ENCODE assay signal across 24 cellular contexts in genomic region chr12:113388351-113388750, GRCh38. TPM values are rescaled to one million over a fixed set of nuclear protein-coding genes. Genes with fewer than 3 reads are reported as not detected.
DNase-seq lines count a peak whose midpoint lies in the region; ATAC-seq, FAIRE-seq and TF ChIP-seq lines count a peak whose summit lies in the region.
"Had no signal": no experiment of that assay in that cellular context is flagged by ENCODE, and none has a peak within 500 bp of the region (broad histone marks: within the 10 kb centered on the region; RNA-seq: fewer than 3 reads in every experiment).

No MANE protein-coding gene starts in this region.

- no peak overlapping the region for H2BK5ac ChIP-seq in trophoblast cell (ENCODE audit: low read depth, low read length, poor library complexity)

- H3K36me3 ChIP-seq in K562 (ENCODE audit: control insufficient read depth, insufficient read depth, low read length) = peaks cover 50% of the 10 kb centered on the region; the same call in 2 of the 3 replicates
- H3K36me3 ChIP-seq in trophoblast cell (ENCODE audit: control insufficient read depth in 1 of 2, insufficient read depth in 2 of 2, low read length in 2 of 2) = peaks cover 16 to 31% of the 10 kb centered on the region in 2 experiments

- H2AFZ ChIP-seq in K562 (ENCODE audit: low read depth, low read length) (no peak overlapping the region), trophoblast cell (ENCODE audit: insufficient read depth, low read length, poor library complexity) (no peak overlapping the region)

- H3K14ac ChIP-seq in trophoblast cell (ENCODE audit: low read length) = no peak overlapping the region

- H3K79me2 ChIP-seq in K562 (ENCODE audit: control insufficient read depth, insufficient read depth, low read length) (no peaks in the 10 kb centered on the region), trophoblast cell (ENCODE audit: control insufficient read depth, insufficient read depth, low read length, poor library complexity) (no peaks in the 10 kb centered on the region)

- intact Hi-C loops in K562 (cut with micrococcal nuclease) = no loop called here

- DNase-seq in AG20443 (ENCODE audit: low spot score) = peak; percentile 9
- DNase-seq in GM10248 (ENCODE audit: extremely low spot score) = peak; percentile 13
- no peak for DNase-seq in K562 (ENCODE audit: extremely low read depth in 1 of 4, low spot score in 3 of 4)
- DNase-seq in trophoblast cell = no peak
- DNase-seq in DMS53 (lab: John Stamatoyannopoulos, UW) = no peak
- DNase-seq: 8988T; ACHN; C1 segment of cervical spinal cord; Calu3; CD4-positive, alpha-beta memory T cell; COR-L47; DMS153; DMS79; EL; GDM1; GOT3; HCEC 1CT had no signal

- no peak overlapping the region for H4K8ac ChIP-seq in trophoblast cell (ENCODE audit: low read depth, low read length)

- no peak for TF ChIP-seq EP300 in K562 (IDR thresholded peaks at IDR 0.05; ENCODE audit: low read length)

- CTCF ChIA-PET in GM10248 (lab: Yijun Ruan, JAX) = no interaction called here
- CTCF ChIA-PET in K562 (lab: Yijun Ruan, JAX; ENCODE audit: low intra/inter-chr PET ratio) = no interaction called here

- H3K9ac ChIP-seq in K562 (ENCODE audit: insufficient read depth in 1 of 2, low read depth in 2 of 2, low read length in 2 of 2) (no peak overlapping the region), trophoblast cell (ENCODE audit: low read length) (no peak overlapping the region)

- TF ChIP-seq CTCF in GM10248 (IDR thresholded peaks at IDR 0.05; ENCODE audit: control extremely low read depth, extremely low read depth, low read depth, missing control alignments) = no peak
- no peak for TF ChIP-seq CTCF in K562 (IDR thresholded peaks at IDR 0.05 in 2 of 3, conservative IDR thresholded peaks at IDR 0.05 in 1 of 3; ENCODE audit: insufficient read depth in 2 of 3, low read depth in 1 of 3, low read length in 3 of 3)

- H3K23ac ChIP-seq in trophoblast cell (ENCODE audit: low read length) = no peak overlapping the region

- WGBS in K562 (ENCODE audit: insufficient coverage, low coverage, missing lambda C conversion rate) = 88% methylated on average over 14 of the region's 14 CpGs
- WGBS in trophoblast cell (ENCODE audit: extremely low coverage, insufficient coverage, insufficient read length) = no CpG with 5 or more reads among the region's 14 CpGs

- ATAC-seq in K562 = no peak
- ATAC-seq in GM18519 (IDR thresholded peaks at IDR 0.05; ENCODE audit: low FRiP score, unreplicated experiment) = no peak
- ATAC-seq in GM21423 (IDR thresholded peaks at IDR 0.05; ENCODE audit: unreplicated experiment) = no peak
- ATAC-seq: A549 had no signal

- no peak overlapping the region for H2AK5ac ChIP-seq in trophoblast cell (ENCODE audit: low read length)

- H3K9me1 ChIP-seq in K562 (ENCODE audit: control insufficient read depth, insufficient read depth, low read length) = no peaks in the 10 kb centered on the region

- H3K9me3 ChIP-seq in K562 (replicated peaks; ENCODE audit: control insufficient read depth, insufficient read depth, low read depth, low read length) = no peaks in the 10 kb centered on the region
- H3K9me3 ChIP-seq in trophoblast cell (ENCODE audit: insufficient read depth, low read depth, low read length) = peaks cover 4% of the 10 kb centered on the region
- H3K9me3 ChIP-seq: A549 had no signal

- no peak for TF ChIP-seq RAD21 in K562 (CRISPR knock-in tag; conservative IDR thresholded peaks at IDR 0.05 in 1 of 2, IDR thresholded peaks at IDR 0.05 in 1 of 2)

- no peak for FAIRE-seq in K562 (lab: Jason Lieb, UNC)
- FAIRE-seq: A549, GM12891, GM19239, H54 had no signal

- peaks cover 0 to 9% of the 10 kb centered on the region in 2 experiments; a peak in 1 of 5 replicates for H3K4me1 ChIP-seq in K562 (replicated peaks in 1 of 2; ENCODE audit: control insufficient read depth in 2 of 2, insufficient read depth in 2 of 2, low read length in 2 of 2)
- no peaks in the 10 kb centered on the region for H3K4me1 ChIP-seq in trophoblast cell (ENCODE audit: control insufficient read depth in 1 of 2, insufficient read depth in 2 of 2, low read length in 2 of 2)
- H3K4me1 ChIP-seq: A549 had no signal

- H3K4me2 ChIP-seq in K562 (ENCODE audit: insufficient read depth, low read length) = no peak overlapping the region
- no peak overlapping the region for H3K4me2 ChIP-seq in trophoblast cell (ENCODE audit: low read length)
- H3K4me2 ChIP-seq: A549 had no signal

- H4K91ac ChIP-seq in trophoblast cell (ENCODE audit: low read depth, low read length) = no peak overlapping the region

- H3K27me3 ChIP-seq in K562 (ENCODE audit: control insufficient read depth in 2 of 2, insufficient read depth in 2 of 2, low read length in 2 of 2) (no peaks in the 10 kb centered on the region), trophoblast cell (ENCODE audit: insufficient read depth, low read length) (no peaks in the 10 kb centered on the region)

- no peak for TF ChIP-seq POLR2A in K562 (conservative IDR thresholded peaks at IDR 0.05)

- BruUV-seq in K562 (replicated peaks; lab: Mats Ljungman, UMichigan) = no TSS peak

- H2BK120ac ChIP-seq in trophoblast cell (ENCODE audit: insufficient read depth, low read length, poor library complexity) = no peak overlapping the region

- H3K18ac ChIP-seq in trophoblast cell (ENCODE audit: low read length) = no peak overlapping the region

- H3K27ac ChIP-seq in K562 (ENCODE audit: extremely low read depth, low read depth, low read length) (no peak overlapping the region), trophoblast cell (ENCODE audit: low read depth, low read length) (no peak overlapping the region)
- H3K27ac ChIP-seq: A549 had no signal

- in situ Hi-C loops in K562 (cut with MboI) = no loop called here

- H2BK12ac ChIP-seq in trophoblast cell (ENCODE audit: low read length) = no peak overlapping the region

- POLR2A ChIA-PET in GM10248 (lab: Yijun Ruan, JAX) (no interaction called here), K562 (lab: Yijun Ruan, JAX) (no interaction called here)

- H3K4ac ChIP-seq in trophoblast cell (ENCODE audit: low read depth, low read length) = no peak overlapping the region

- H4K12ac ChIP-seq in trophoblast cell (ENCODE audit: low read depth, low read length) = peak overlapping the region; percentile 23

- H3K4me3 ChIP-seq in K562 (no peak overlapping the region), trophoblast cell (ENCODE audit: low read depth, low read length) (no peak overlapping the region)
- H3K4me3 ChIP-seq: A549 had no signal

- H4K20me1 ChIP-seq in K562 (replicated peaks; ENCODE audit: control insufficient read depth, insufficient read depth, low read length) = no peaks in the 10 kb centered on the region

- no peaks in the 10 kb centered on the region for H3K79me1 ChIP-seq in trophoblast cell (ENCODE audit: low read length)

RNA-seq across cellular contexts. Expression of gene SDS, which starts 15.3 kb away (rescaled TPM):
- not detected in 2 replicates for total RNA-seq in K562 (2011; cell fraction: chromatin; rRNA removed; ENCODE audit: low replicate concordance)
- not detected in 2 replicates for total RNA-seq in K562 (2011; cell fraction: nucleolus; rRNA removed)
- not detected in 2 replicates for total RNA-seq in K562 (2011; cell fraction: nucleoplasm; rRNA removed)
- 0.24 TPM in 1 of 2 replicates, not detected in the other for total RNA-seq in K562 (2014; rRNA removed)
- total RNA-seq in K562 (2014; rRNA removed; fragmentation: Illumina TruSeq; extraction: Trizol) = 0.07 TPM in 1 of 2 replicates, not detected in the other
- 0.60 and 1.1 TPM in 2 replicates for total RNA-seq in K562 (2015; rRNA removed; fragmentation: Illumina TruSeq; extraction: Trizol)
- total RNA-seq in K562 (2021) = 0.18 and 0.22 TPM in 2 replicates
- 0.07 TPM in 1 of 2 replicates, not detected in the other for polyA plus RNA-seq in K562 (2011; rRNA removed)
- 0.10 TPM in 1 of 2 replicates, not detected in the other for polyA plus RNA-seq in K562 (2011; cell fraction: cytosol; rRNA removed)
- polyA plus RNA-seq in K562 (2011; cell fraction: nucleus; rRNA removed) = 0.48 TPM in 1 of 2 replicates, not detected in the other
- polyA plus RNA-seq in K562 (2012) = 0.22 and 0.34 TPM in 2 replicates
- polyA plus RNA-seq in K562 (2014; fragmentation: Illumina TruSeq; extraction: Trizol) = 0.09 and 0.10 TPM in 2 replicates
- polyA plus RNA-seq in K562 (2014; fragmentation: Nextera tagmentation; extraction: Ambion mirVana) = under 1 TPM; 0.07 to 0.23 TPM
- polyA plus RNA-seq in K562 (2014; rRNA removed) = 0.15 and 0.30 TPM in 2 replicates
- not detected in 2 replicates for polyA minus RNA-seq in K562 (2011; rRNA and poly(A)+ RNA removed)
- not detected in 2 replicates for polyA minus RNA-seq in K562 (2011; cell fraction: cytosol; rRNA and poly(A)+ RNA removed)
- not detected in 2 replicates for polyA minus RNA-seq in K562 (2011; cell fraction: nucleus; rRNA and poly(A)+ RNA removed)
- polyA plus RNA-seq in trophoblast cell (2013) = not detected in 2 replicates
- polyA plus RNA-seq: BJ; CD4-positive, alpha-beta memory T cell had no signal

RNA-seq across cellular contexts. Expression of gene PLBD2, which starts 30.0 kb away (rescaled TPM):
- 26.2 and 43.8 TPM in 2 replicates for total RNA-seq in K562 (2011; cell fraction: chromatin; rRNA removed; ENCODE audit: low replicate concordance)
- total RNA-seq in K562 (2011; cell fraction: nucleolus; rRNA removed) = 42.6 and 46.5 TPM in 2 replicates
- 41.1 and 61.7 TPM in 2 replicates for total RNA-seq in K562 (2011; cell fraction: nucleoplasm; rRNA removed)
- total RNA-seq in K562 (2014; rRNA removed) = 7.2 and 9.1 TPM in 2 replicates
- 1.3 and 2.4 TPM in 2 replicates for total RNA-seq in K562 (2014; rRNA removed; fragmentation: Illumina TruSeq; extraction: Trizol)
- 4.1 and 4.4 TPM in 2 replicates for total RNA-seq in K562 (2015; rRNA removed; fragmentation: Illumina TruSeq; extraction: Trizol)
- 33.1 and 37.4 TPM in 2 replicates for total RNA-seq in K562 (2021)
- polyA plus RNA-seq in K562 (2011; rRNA removed) = 5.5 and 7.8 TPM in 2 replicates
- 11.4 and 15.3 TPM in 2 replicates for polyA plus RNA-seq in K562 (2011; cell fraction: cytosol; rRNA removed)
- 8.5 and 11.2 TPM in 2 replicates for polyA plus RNA-seq in K562 (2011; cell fraction: nucleus; rRNA removed)
- 18.7 and 28.0 TPM in 2 replicates for polyA plus RNA-seq in K562 (2012)
- 31.3 and 33.7 TPM in 2 replicates for polyA plus RNA-seq in K562 (2014; fragmentation: Illumina TruSeq; extraction: Trizol)
- 1 to 10 TPM; 5.0 to 6.0 TPM for polyA plus RNA-seq in K562 (2014; fragmentation: Nextera tagmentation; extraction: Ambion mirVana)
- 16.4 and 17.6 TPM in 2 replicates for polyA plus RNA-seq in K562 (2014; rRNA removed)
- polyA minus RNA-seq in K562 (2011; rRNA and poly(A)+ RNA removed) = 7.4 and 11.0 TPM in 2 replicates
- polyA minus RNA-seq in K562 (2011; cell fraction: cytosol; rRNA and poly(A)+ RNA removed) = 21.5 and 26.5 TPM in 2 replicates
- 6.9 and 7.3 TPM in 2 replicates for polyA minus RNA-seq in K562 (2011; cell fraction: nucleus; rRNA and poly(A)+ RNA removed)
- 43.9 and 46.8 TPM in 2 replicates for polyA plus RNA-seq in trophoblast cell (2013)

RNA-seq across cellular contexts. Expression of gene SDSL, which starts 33.8 kb away (rescaled TPM):
- 3.2 and 9.7 TPM in 2 replicates for total RNA-seq in K562 (2011; cell fraction: chromatin; rRNA removed; ENCODE audit: low replicate concordance)
- 6.1 and 7.5 TPM in 2 replicates for total RNA-seq in K562 (2011; cell fraction: nucleolus; rRNA removed)
- total RNA-seq in K562 (2011; cell fraction: nucleoplasm; rRNA removed) = 7.0 and 15.4 TPM in 2 replicates
- total RNA-seq in K562 (2014; rRNA removed) = 7.4 and 9.1 TPM in 2 replicates
- total RNA-seq in K562 (2014; rRNA removed; fragmentation: Illumina TruSeq; extraction: Trizol) = 1.1 and 1.7 TPM in 2 replicates
- total RNA-seq in K562 (2015; rRNA removed; fragmentation: Illumina TruSeq; extraction: Trizol) = 6.3 and 7.8 TPM in 2 replicates
- total RNA-seq in K562 (2021) = 8.4 and 9.1 TPM in 2 replicates
- 9.8 and 10.9 TPM in 2 replicates for polyA plus RNA-seq in K562 (2011; rRNA removed)
- polyA plus RNA-seq in K562 (2011; cell fraction: cytosol; rRNA removed) = 13.4 and 29.5 TPM in 2 replicates
- 5.6 and 8.8 TPM in 2 replicates for polyA plus RNA-seq in K562 (2011; cell fraction: nucleus; rRNA removed)
- 15.2 and 23.6 TPM in 2 replicates for polyA plus RNA-seq in K562 (2012)
- polyA plus RNA-seq in K562 (2014; fragmentation: Illumina TruSeq; extraction: Trizol) = 3.0 and 7.1 TPM in 2 replicates
- 1 to 10 TPM in 1 of 2 experiments, under 1 TPM in 1; 0.31 to 2.0 TPM for polyA plus RNA-seq in K562 (2014; fragmentation: Nextera tagmentation; extraction: Ambion mirVana)
- polyA plus RNA-seq in K562 (2014; rRNA removed) = 11.0 and 13.4 TPM in 2 replicates
- polyA minus RNA-seq in K562 (2011; rRNA and poly(A)+ RNA removed) = 2.8 and 3.7 TPM in 2 replicates
- polyA minus RNA-seq in K562 (2011; cell fraction: cytosol; rRNA and poly(A)+ RNA removed) = 5.2 and 5.9 TPM in 2 replicates
- polyA minus RNA-seq in K562 (2011; cell fraction: nucleus; rRNA and poly(A)+ RNA removed) = 5.4 and 6.6 TPM in 2 replicates
- polyA plus RNA-seq in trophoblast cell (2013) = 1.4 and 1.8 TPM in 2 replicates
- polyA plus RNA-seq: CD4-positive, alpha-beta memory T cell had no signal

RNA-seq across cellular contexts. Expression of gene SLC8B1, which starts 53.4 kb away (rescaled TPM):
- total RNA-seq in K562 (2011; cell fraction: chromatin; rRNA removed; ENCODE audit: low replicate concordance) = 58.8 and 108 TPM in 2 replicates
- 66.5 and 71.5 TPM in 2 replicates for total RNA-seq in K562 (2011; cell fraction: nucleolus; rRNA removed)
- 58.5 and 61.2 TPM in 2 replicates for total RNA-seq in K562 (2011; cell fraction: nucleoplasm; rRNA removed)
- total RNA-seq in K562 (2014; rRNA removed) (18.5 and 26.3 TPM in 2 replicates), K562 (2014; rRNA removed; fragmentation: Illumina TruSeq; extraction: Trizol) (12.6 and 18.1 TPM in 2 replicates), K562 (2015; rRNA removed; fragmentation: Illumina TruSeq; extraction: Trizol) (21.0 and 21.2 TPM in 2 replicates), K562 (2021) (31.8 and 34.1 TPM in 2 replicates)
- polyA plus RNA-seq in K562 (2011; rRNA removed) (18.2 and 25.0 TPM in 2 replicates), K562 (2014; fragmentation: Illumina TruSeq; extraction: Trizol) (23.0 and 24.1 TPM in 2 replicates), K562 (2014; fragmentation: Nextera tagmentation; extraction: Ambion mirVana) (under 1 TPM; 0.86 to 0.87 TPM), K562 (2014; rRNA removed) (25.2 and 26.5 TPM in 2 replicates)
- polyA plus RNA-seq in K562 (2011; cell fraction: cytosol; rRNA removed) = 35.8 and 50.0 TPM in 2 replicates
- polyA plus RNA-seq in K562 (2011; cell fraction: nucleus; rRNA removed) = 70.2 and 99.8 TPM in 2 replicates
- polyA plus RNA-seq in K562 (2012) = 20.5 and 24.5 TPM in 2 replicates
- polyA minus RNA-seq in K562 (2011; rRNA and poly(A)+ RNA removed) = 19.1 and 29.2 TPM in 2 replicates
- 18.6 and 20.4 TPM in 2 replicates for polyA minus RNA-seq in K562 (2011; cell fraction: cytosol; rRNA and poly(A)+ RNA removed)
- 27.6 and 36.0 TPM in 2 replicates for polyA minus RNA-seq in K562 (2011; cell fraction: nucleus; rRNA and poly(A)+ RNA removed)
- 10.2 and 10.6 TPM in 2 replicates for polyA plus RNA-seq in trophoblast cell (2013)

Comparison
In these comparisons a context has a peak if more than half of its experiments do, and no peak if none do; other contexts are left out.
1. DNase-seq: peak in AG20443 (single experiment) and GM10248 (single experiment); none in K562 (0 of 4), trophoblast cell (0 of 2) and DMS53 (single experiment).